10 cellular contexts compared by ENCODE assay signal in genomic region chr6:1286972-1287600, GRCh38. TPM values are rescaled to one million over a fixed set of nuclear protein-coding genes. Genes with fewer than 3 reads are reported as not detected.
DNase-seq lines count a peak whose midpoint lies in the region; ATAC-seq and TF ChIP-seq lines count a peak whose summit lies in the region.
"Had no signal": no experiment of that assay in that cellular context is flagged by ENCODE, and none has a peak within 500 bp of the region (broad histone marks: within the 10 kb centered on the region; RNA-seq: fewer than 3 reads in every experiment).

No MANE protein-coding gene starts in this region.

- DNase-seq in HK-2 (ENCODE audit: unreplicated experiment) (peak; percentile 53), SKM-1 treated with dmso at 0.1 percent for 144 hours (lab: John Stamatoyannopoulos, UW; ENCODE audit: unreplicated experiment) (peak; percentile 48), foreskin fibroblast (peak; percentile 86 to 88), upper lobe of right lung (peak; percentile 86), H9 (no peak), NCI-H2081 treated with DMSO at 0.1 percent for 48 hours (lab: John Stamatoyannopoulos, UW) (no peak)
- DNase-seq: activated CD8-positive, alpha-beta memory T cell treated with anti-CD3 and anti-CD28 coated beads, Interleukin-2, amount 50 U/mL, for 4 hours; NCI-H146 had no signal

- H3K27me3 Mint-ChIP-seq in H9 (ENCODE audit: low read depth): peaks cover 13% of the 10 kb centered on the region

- peaks cover 2 to 9% of the 10 kb centered on the region in 2 experiments; a peak in 2 of 4 replicates for H3K4me1 Mint-ChIP-seq in H9

- H3K23ac ChIP-seq in H9 (ENCODE audit: insufficient read length, low read depth, low read length): no peak overlapping the region

- H3K27ac ChIP-seq in upper lobe of right lung (peak overlapping the region; percentile 53), H9 (ENCODE audit: insufficient read length, low read depth, low read length) (no peak overlapping the region)

- H3K9me3 Mint-ChIP-seq in H9: no peaks in the 10 kb centered on the region; a peak in 1 of 5 replicates

- no peaks in the 10 kb centered on the region for H3K9me3 ChIP-seq in upper lobe of right lung
- H3K9me3 ChIP-seq in H9 (ENCODE audit: control insufficient read depth, low read depth, low read length): no peaks in the 10 kb centered on the region

- H3K36me3 Mint-ChIP-seq in H9 (ENCODE audit: insufficient read depth in 1 of 3, low read depth in 3 of 3): no peaks in the 10 kb centered on the region; a peak in 1 of 7 replicates

- H2AFZ ChIP-seq in H9 (ENCODE audit: low read length): no peak overlapping the region

- no peaks in the 10 kb centered on the region for H3K23me2 ChIP-seq in H9 (ENCODE audit: insufficient read length, low read depth, low read length, poor library complexity, severe bottlenecking)

- no peak overlapping the region for H3K56ac ChIP-seq in H9 (ENCODE audit: insufficient read length, low read depth, low read length)

- TF ChIP-seq CTCF in foreskin fibroblast (IDR thresholded peaks at IDR 0.05; ENCODE audit: low read depth, low read length) (no peak), upper lobe of right lung (IDR thresholded peaks at IDR 0.05) (no peak), H9 (conservative IDR thresholded peaks at IDR 0.05) (no peak)

- no peak overlapping the region for H2BK12ac ChIP-seq in H9 (ENCODE audit: insufficient read length, low read depth, low read length)

- no peak overlapping the region for H4K91ac ChIP-seq in H9 (ENCODE audit: insufficient read length, low read depth, low read length)

- H3K4me1 ChIP-seq in upper lobe of right lung (no peaks in the 10 kb centered on the region), H9 (ENCODE audit: insufficient read depth, low read length) (peaks cover 4% of the 10 kb centered on the region; the same call in 1 of the 2 replicates)

- no peak overlapping the region for H3K14ac ChIP-seq in H9 (ENCODE audit: insufficient read depth, low read length)

- no peaks in the 10 kb centered on the region for H3K79me1 ChIP-seq in H9 (ENCODE audit: insufficient read depth, low read depth, low read length, poor library complexity, severe bottlenecking)

- no peak overlapping the region for H2BK15ac ChIP-seq in H9 (ENCODE audit: low read depth, low read length)

- ATAC-seq in upper lobe of right lung (peak; percentile 98), HG02678 (IDR thresholded peaks at IDR 0.05; ENCODE audit: unreplicated experiment) (no peak)

- no peak overlapping the region for H3K4me2 ChIP-seq in H9 (ENCODE audit: insufficient read depth, insufficient read length, low read length)

- no peak overlapping the region for H2BK120ac ChIP-seq in H9 (ENCODE audit: low read depth, low read length, poor library complexity, severe bottlenecking)

- no CpG with 5 or more reads among the region's 8 CpGs for WGBS in H9 (ENCODE audit: extremely low coverage, insufficient read length, low lambda C conversion rate)

- no peaks in the 10 kb centered on the region for H3K36me3 ChIP-seq in upper lobe of right lung

- no peak overlapping the region for H3K4me3 Mint-ChIP-seq in H9

- no peak overlapping the region for H3K4ac ChIP-seq in H9 (ENCODE audit: low read depth, low read length)

- H2BK20ac ChIP-seq in H9 (ENCODE audit: low read depth, low read length, poor library complexity, severe bottlenecking): no peak overlapping the region

- no peak overlapping the region for H3K18ac ChIP-seq in H9 (ENCODE audit: insufficient read length, low read depth, low read length)

- H2BK5ac ChIP-seq in H9 (ENCODE audit: insufficient read length, low read length): no peak overlapping the region

- no peaks in the 10 kb centered on the region for H3K79me2 ChIP-seq in H9 (ENCODE audit: insufficient read depth, low read length)

- no peak overlapping the region for H4K5ac ChIP-seq in H9 (ENCODE audit: insufficient read length, low read depth, low read length)

- H4K20me1 ChIP-seq in H9 (ENCODE audit: control insufficient read depth, insufficient read depth, insufficient read length): no peaks in the 10 kb centered on the region

- no peak overlapping the region for H3K27ac Mint-ChIP-seq in H9

- H3K9ac ChIP-seq in H9 (ENCODE audit: extremely low read depth, insufficient read length, low read length): no peak overlapping the region

- H3T11ph ChIP-seq in H9 (ENCODE audit: low read length): no peak overlapping the region

- H4K8ac ChIP-seq in H9 (replicated peaks; ENCODE audit: insufficient read length, low read depth, low read length): no peak overlapping the region

- H3K27me3 ChIP-seq in upper lobe of right lung (no peaks in the 10 kb centered on the region), H9 (ENCODE audit: insufficient read depth, low read length) (no peaks in the 10 kb centered on the region)

- H3K4me3 ChIP-seq in foreskin fibroblast (ENCODE audit: low read depth in 1 of 2, low read length in 2 of 2): no peak overlapping the region
- H3K4me3 ChIP-seq in upper lobe of right lung: no peak overlapping the region

- H2AK5ac ChIP-seq in H9 (ENCODE audit: insufficient read length, low read length): no peak overlapping the region

- intact Hi-C loops in upper lobe of right lung (cut with DNase I): no loop called here

RNA-seq across cellular contexts. Expression of gene FOXQ1, which starts 24.8 kb away (rescaled TPM):
- total RNA-seq in upper lobe of right lung (12.3 TPM), H9 (2021) (0.15 TPM in 1 of 2 replicates, not detected in the other)
- total RNA-seq: chondrocyte had no signal

Comparison
In these comparisons a context has a peak if more than half of its experiments do, and no peak if none do; other contexts are left out.
1. DNase-seq: peak in HK-2 (single experiment), SKM-1 treated with dmso at 0.1 percent for 144 hours (single experiment), foreskin fibroblast (2 of 2) and upper lobe of right lung (single experiment); none in H9 (single experiment) and NCI-H2081 treated with DMSO at 0.1 percent for 48 hours (single experiment).
2. RNA of gene FOXQ1, which starts 24.8 kb away (total RNA-seq): 12.3 TPM in upper lobe of right lung (single experiment); 0.15 TPM in H9; every median in the first group is over 10 times any median in the second.